In genomic region chr7:12320241-12320640, GRCh38 we compare ENCODE assay signal across 1 cellular context.
TF ChIP-seq lines count a peak whose summit lies in the region.

No MANE protein-coding gene starts in this region.

TF ChIP-seq in A549, 52 proteins besides CTCF, POLR2A, EP300 and RAD21 (continued from another document):
- TF ChIP-seq TFCP2L1 (CRISPR knock-in tag; IDR thresholded peaks at IDR 0.05) (no peak), RFX5 (IDR thresholded peaks at IDR 0.05) (no peak), CEBPB (IDR thresholded peaks at IDR 0.05) (no peak), RCOR1 (IDR thresholded peaks at IDR 0.05; ENCODE audit: low read depth, low read length) (no peak), MAX (IDR thresholded peaks at IDR 0.05) (no peak), CHD2 (IDR thresholded peaks at IDR 0.05; ENCODE audit: low read length, partially characterized antibody) (no peak), MYC (IDR thresholded peaks at IDR 0.05; ENCODE audit: borderline replicate concordance, low read length) (no peak), MAZ (IDR thresholded peaks at IDR 0.05; ENCODE audit: borderline replicate concordance, low read depth, low read length) (no peak), JUN (IDR thresholded peaks at IDR 0.05) (no peak)
